ENCODE assay signal across 1 cellular context in genomic region chr4:683247-683897, GRCh38.
A peak's percentile ranks its signal among the peaks of the same experiment; 100 is the strongest.
TF ChIP-seq lines count a peak whose summit lies in the region.

No MANE protein-coding gene starts in this region.

TF ChIP-seq in K562, 482 proteins besides CTCF, POLR2A, EP300 and RAD21:
- TF ChIP-seq CHCHD3 (CRISPR knock-in tag; IDR thresholded peaks at IDR 0.05) = no peak
- TF ChIP-seq CBX1 (IDR thresholded peaks at IDR 0.05; ENCODE audit: low read depth) = no peak
- TF ChIP-seq E2F6 (IDR thresholded peaks at IDR 0.05; ENCODE audit: borderline replicate concordance in 1 of 2, extremely low read depth in 1 of 2, insufficient read depth in 1 of 2, insufficient read length in 1 of 2, low read depth in 1 of 2, low read length in 1 of 2, poor library complexity in 1 of 2, severe bottlenecking in 1 of 2) = no peak
- no peak for TF ChIP-seq SFPQ (IDR thresholded peaks at IDR 0.05; ENCODE audit: low read depth, low read length)
- peak; percentile 18 for TF ChIP-seq HMGN3 (IDR thresholded peaks at IDR 0.05; ENCODE audit: borderline replicate concordance, extremely low read depth, insufficient read length, low read depth, low read length)
- TF ChIP-seq HDAC6 (IDR thresholded peaks at IDR 0.05; ENCODE audit: low read depth, low read length) = no peak
- TF ChIP-seq POLR2G (IDR thresholded peaks at IDR 0.05; ENCODE audit: low read depth, low read length) = peak; percentile 40
- TF ChIP-seq KDM5B (IDR thresholded peaks at IDR 0.05; ENCODE audit: insufficient replicate concordance, low read depth, low read length) = peak; percentile 5
- no peak for TF ChIP-seq XRCC4 (IDR thresholded peaks at IDR 0.05; ENCODE audit: extremely low read depth, insufficient read depth, insufficient read length)
- TF ChIP-seq ZNF740 (CRISPR knock-in tag; IDR thresholded peaks at IDR 0.05) = 0 out of 2 replicates have a peak, but pooled peaks have one; percentile 21
- no peak for TF ChIP-seq ZNF740 (tag; IDR thresholded peaks at IDR 0.05)
- no peak for TF ChIP-seq MCM7 (IDR thresholded peaks at IDR 0.05)
